In genomic region chr5:56514246-56514645, GRCh38 we compare ENCODE assay signal across 18 cellular contexts.
DNase-seq lines count a peak whose midpoint lies in the region; ATAC-seq and TF ChIP-seq lines count a peak whose summit lies in the region.
"Had no signal": no experiment of that assay in that cellular context is flagged by ENCODE, and none has a peak within 500 bp of the region (broad histone marks: within the 10 kb centered on the region; RNA-seq: fewer than 3 reads in every experiment).

No MANE protein-coding gene starts in this region.

- H3K4me1 Mint-ChIP-seq in naive thymus-derived CD4-positive, alpha-beta T cell: peaks cover 19 to 37% (median 31%) of the 10 kb centered on the region in 7 donors

- DNase-seq in NCI-H82 treated with DMSO at 0.1 percent for 48 hours (lab: John Stamatoyannopoulos, UW; ENCODE audit: unreplicated experiment) (peak; percentile 0), kidney glomerular epithelial cell (lab: John Stamatoyannopoulos, UW) (peak; percentile 67), renal cortical epithelial cell (ENCODE audit: low read depth) (peak; percentile 59), Right ventricle myocardium superior (no peak)
- DNase-seq in stimulated activated CD4-positive, alpha-beta T cell treated with anti-CD3 and anti-CD28 coated beads, Interleukin-2, amount 100 ng/mL, for 24 hours: no peak
- DNase-seq in naive thymus-derived CD4-positive, alpha-beta T cell: no peak
- DNase-seq: activated CD8-positive, alpha-beta T cell treated with anti-CD3 and anti-CD28 coated beads for 36 hours; adrenal gland; cortex of kidney; glutamatergic neuron; H9; left ventricle myocardium superior; NCI-H2171 treated with DMSO at 0.1 percent for 48 hours; nucleus accumbens had no signal

- no peak overlapping the region for H3K4me3 Mint-ChIP-seq in naive thymus-derived CD4-positive, alpha-beta T cell
- H3K4me3 Mint-ChIP-seq: activated CD8-positive, alpha-beta T cell treated with anti-CD3 and anti-CD28 coated beads for 36 hours; H9; T-helper 2 cell treated with Interferon-gamma antibody and Interleukin-4, amounts not matched to agents 5 μg/mL and 100 μg/mL, for 36 hours had no signal

- no peak overlapping the region for H3K27ac ChIP-seq in naive thymus-derived CD4-positive, alpha-beta T cell (ENCODE audit: low read depth, low read length)
- H3K27ac ChIP-seq: adrenal gland, SK-N-MC had no signal

- no peaks in the 10 kb centered on the region for H3K9me3 ChIP-seq in naive thymus-derived CD4-positive, alpha-beta T cell (ENCODE audit: control insufficient read depth in 2 of 3, low read length in 3 of 3)
- H3K9me3 ChIP-seq: adrenal gland had no signal

- H3K27me3 Mint-ChIP-seq in naive thymus-derived CD4-positive, alpha-beta T cell: peaks cover 0 to 2% (median 0%) of the 10 kb centered on the region in 5 donors
- H3K27me3 Mint-ChIP-seq: activated CD8-positive, alpha-beta T cell treated with anti-CD3 and anti-CD28 coated beads for 36 hours had no signal

- H3K27me3 ChIP-seq in naive thymus-derived CD4-positive, alpha-beta T cell (ENCODE audit: control insufficient read depth in 2 of 2, insufficient read depth in 2 of 2, low read length in 2 of 2): no peaks in the 10 kb centered on the region
- H3K27me3 ChIP-seq: adrenal gland had no signal

- no peak for ATAC-seq in Right ventricle myocardium superior (ENCODE audit: poor library complexity)
- no peak for ATAC-seq in naive thymus-derived CD4-positive, alpha-beta T cell
- ATAC-seq: activated CD8-positive, alpha-beta T cell treated with anti-CD3 and anti-CD28 coated beads for 36 hours; left ventricle myocardium superior; sciatic nerve had no signal

- intact Hi-C loops in Right ventricle myocardium superior (cut with DNase I): no loop called here
- intact Hi-C loops in naive thymus-derived CD4-positive, alpha-beta T cell (cut with micrococcal nuclease): no loop called here

- TF ChIP-seq RAD21 in Ishikawa (IDR thresholded peaks at IDR 0.05; ENCODE audit: low read depth): no peak

- H3K36me3 ChIP-seq in naive thymus-derived CD4-positive, alpha-beta T cell (ENCODE audit: control insufficient read depth in 2 of 3, insufficient read depth in 3 of 3, low read length in 3 of 3): no peaks in the 10 kb centered on the region
- H3K36me3 ChIP-seq: adrenal gland had no signal

- peaks cover 0 to 2% (median 0%) of the 10 kb centered on the region in 11 donors for H3K9me3 Mint-ChIP-seq in naive thymus-derived CD4-positive, alpha-beta T cell
- H3K9me3 Mint-ChIP-seq: activated CD8-positive, alpha-beta T cell treated with anti-CD3 and anti-CD28 coated beads for 36 hours; H9; T-helper 2 cell treated with Interferon-gamma antibody and Interleukin-4, amounts not matched to agents 5 μg/mL and 100 μg/mL, for 36 hours had no signal

- H3K4me3 ChIP-seq in naive thymus-derived CD4-positive, alpha-beta T cell (ENCODE audit: low read length): no peak overlapping the region
- H3K4me3 ChIP-seq: adrenal gland, SK-N-MC had no signal

- CTCF ChIA-PET in naive thymus-derived CD4-positive, alpha-beta T cell (lab: Charles Lee): no interaction called here

- POLR2A ChIA-PET in naive thymus-derived CD4-positive, alpha-beta T cell (lab: Charles Lee): no interaction called here

- TF ChIP-seq EP300 in Ishikawa (IDR thresholded peaks at IDR 0.05; ENCODE audit: borderline replicate concordance): peak; percentile 76

- H3K27ac Mint-ChIP-seq in naive thymus-derived CD4-positive, alpha-beta T cell: peak overlapping the region in 1 of 9 donors; percentile 72
- H3K27ac Mint-ChIP-seq: activated CD8-positive, alpha-beta T cell treated with anti-CD3 and anti-CD28 coated beads for 36 hours; H9; T-helper 2 cell treated with Interferon-gamma antibody and Interleukin-4, amounts not matched to agents 5 μg/mL and 100 μg/mL, for 36 hours had no signal

- H3K4me1 ChIP-seq in naive thymus-derived CD4-positive, alpha-beta T cell (ENCODE audit: control insufficient read depth in 2 of 2, insufficient read depth in 2 of 2, low read length in 2 of 2): peaks cover 4 to 7% of the 10 kb centered on the region in 2 donors

- no peaks in the 10 kb centered on the region for H3K36me3 Mint-ChIP-seq in naive thymus-derived CD4-positive, alpha-beta T cell

TF ChIP-seq in Ishikawa, 13 proteins besides CTCF, POLR2A, EP300 and RAD21:
- TF ChIP-seq TCF12 (IDR thresholded peaks at IDR 0.05; ENCODE audit: low read depth) (no peak), TEAD4 (IDR thresholded peaks at IDR 0.05) (0 out of 2 replicates have a peak, but pooled peaks have one; percentile 36), NFIC (IDR thresholded peaks at IDR 0.05) (peak; percentile 45)

Comparison
In these comparisons a context has a peak if more than half of its experiments do, and no peak if none do; other contexts are left out.
1. DNase-seq: peak in NCI-H82 treated with DMSO at 0.1 percent for 48 hours (single experiment), kidney glomerular epithelial cell (single experiment) and renal cortical epithelial cell (single experiment); none in stimulated activated CD4-positive, alpha-beta T cell treated with anti-CD3 and anti-CD28 coated beads, Interleukin-2, amount 100 ng/mL, for 24 hours (0 of 2), Right ventricle myocardium superior (single experiment) and naive thymus-derived CD4-positive, alpha-beta T cell (0 of 9).